In the genomic region with DNA sequence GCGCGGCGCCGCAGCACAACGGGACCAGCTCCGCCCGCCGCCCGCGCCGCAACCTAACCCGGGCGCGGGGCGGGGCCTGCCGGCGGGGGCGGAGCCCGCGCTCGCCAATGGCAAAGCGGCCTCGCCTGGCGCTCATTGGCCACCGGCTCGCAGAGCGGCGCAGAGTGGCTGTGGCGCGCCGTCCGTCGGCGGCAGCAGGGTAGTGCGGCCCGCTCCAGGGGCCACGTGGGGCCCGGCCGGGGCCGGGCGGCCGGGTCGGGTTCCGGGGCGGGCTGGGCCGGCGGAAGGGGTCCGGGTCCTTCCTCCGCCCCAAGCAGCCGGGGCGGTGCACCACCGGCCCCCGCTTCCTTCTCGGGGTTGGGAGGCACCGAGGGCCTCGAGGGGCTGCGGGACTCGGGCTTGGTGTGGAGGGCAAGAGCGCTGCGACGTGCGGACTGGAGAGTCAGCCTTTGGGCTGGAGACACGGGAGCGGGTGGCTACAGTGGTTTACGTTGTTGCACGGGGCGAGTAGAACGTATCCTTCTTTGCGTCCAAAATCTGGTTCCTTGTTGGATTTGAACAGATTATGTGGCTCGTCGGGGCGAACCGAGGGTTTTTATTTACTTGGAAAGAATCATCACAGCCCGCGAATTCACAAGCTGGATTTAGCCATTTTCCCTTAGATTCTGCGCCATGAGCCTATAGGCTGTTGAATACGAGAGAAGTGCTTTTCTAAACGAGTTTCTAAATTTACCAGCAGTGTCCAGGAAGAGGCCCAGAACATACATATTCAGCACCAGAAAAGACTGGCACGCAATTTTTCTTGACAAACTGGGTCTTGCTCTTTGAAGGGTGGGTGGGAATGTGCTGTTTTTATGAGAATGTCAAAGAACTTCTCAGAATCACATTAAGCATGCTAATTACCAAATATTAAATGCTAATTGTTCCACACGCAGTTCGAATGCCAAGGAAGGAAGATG, we compare ENCODE assay signal across 8 cellular contexts. TPM values are rescaled to one million over a fixed set of nuclear protein-coding genes. Genes with fewer than 3 reads are reported as not detected.
DNase-seq lines count a peak whose midpoint lies in the region; ATAC-seq, FAIRE-seq and TF ChIP-seq lines count a peak whose summit lies in the region.

A gene (minus strand): TSS at position 29 of the 959 bp plus-strand sequence. CDS start 75 bp downstream, outside the sequence.

- FAIRE-seq in bronchial epithelial cell (lab: Jason Lieb, UNC), result no peak

- H3K4me3 ChIP-seq in AG04449 (ENCODE audit: low read depth, low read length), result peak within 1 kb of the TSS; percentile 86
- H3K4me3 ChIP-seq in bronchial epithelial cell (ENCODE audit: low read depth, low read length), result peak within 1 kb of the TSS; percentile 98
- peak within 1 kb of the TSS; percentile 91 for H3K4me3 ChIP-seq in smooth muscle cell

- 2% methylated on average over 36 of the region's 81 CpGs for WGBS in smooth muscle cell (ENCODE audit: low lambda C conversion rate)

- H3K36me3 ChIP-seq in bronchial epithelial cell (ENCODE audit: control insufficient read depth, insufficient read depth, low read length) (peaks cover 21% of the 10 kb centered on the region), smooth muscle cell (ENCODE audit: low read depth) (no peaks in the 10 kb centered on the region)

- POLR2A ChIA-PET in AG04449 (lab: Yijun Ruan, JAX), result interaction anchor here (0.7 to 1.5 kb wide), 6 partner anchors 9 to 175 kb away, joined by 3 to 5 read pairs (median 4); no protein-coding TSS in a partner anchor
- POLR2A ChIA-PET in WTC11 (lab: Charles Lee), result interaction anchor here (0.5 to 1.0 kb wide), 4 partner anchors 39 to 310 kb away, joined by 3 read pairs; a partner anchor contains a TSS

- peaks cover 26% of the 10 kb centered on the region for H3K79me2 ChIP-seq in smooth muscle cell (ENCODE audit: low read depth)

- no peaks in the 10 kb centered on the region for H4K20me1 ChIP-seq in smooth muscle cell (ENCODE audit: low read depth)

- H3K36me3 Mint-ChIP-seq in WTC11, result peaks cover 25% of the 10 kb centered on the region

- TF ChIP-seq CTCF in AG04449 (IDR thresholded peaks at IDR 0.05; ENCODE audit: insufficient read depth, low read length, missing control alignments), result peak; percentile 69
- TF ChIP-seq CTCF in WTC11 (IDR thresholded peaks at IDR 0.05), result no peak
- peak; percentile 36 for TF ChIP-seq CTCF in bronchial epithelial cell (IDR thresholded peaks at IDR 0.05; ENCODE audit: insufficient read depth, low read length, severe bottlenecking)
- TF ChIP-seq CTCF in smooth muscle cell (IDR thresholded peaks at IDR 0.05; ENCODE audit: borderline replicate concordance, insufficient read depth, poor library complexity, severe bottlenecking), result peak; percentile 18

- H3K4me2 ChIP-seq in smooth muscle cell, result peak within 1 kb of the TSS; percentile 99

- ATAC-seq in GM18873 (IDR thresholded peaks at IDR 0.05; ENCODE audit: low FRiP score, unreplicated experiment) (peak; percentile 72), HG03135 (IDR thresholded peaks at IDR 0.05; ENCODE audit: unreplicated experiment) (peak; percentile 86), WTC11 (peak; percentile 95)

- H3K4me3 Mint-ChIP-seq in WTC11, result peak within 1 kb of the TSS; percentile 94

- H3K27ac Mint-ChIP-seq in WTC11, result peak within 1 kb of the TSS; percentile 94

- H3K9me3 Mint-ChIP-seq in WTC11, result no peaks in the 10 kb centered on the region

- peak within 1 kb of the TSS; percentile 14 for H3K27ac ChIP-seq in smooth muscle cell (ENCODE audit: low read depth)

- peaks cover 16% of the 10 kb centered on the region for H3K4me1 Mint-ChIP-seq in WTC11

- H3F3A ChIP-seq in smooth muscle cell (ENCODE audit: low read depth), result peaks cover 9% of the 10 kb centered on the region

- CTCF ChIA-PET in AG04449 (lab: Yijun Ruan, JAX), result interaction anchor here (0.6 to 4.2 kb wide), 13 partner anchors 8 to 585 kb away, joined by 3 to 45 read pairs (median 3); no protein-coding TSS in a partner anchor
- CTCF ChIA-PET in WTC11 (lab: Charles Lee), result interaction anchor here (0.6 to 3.3 kb wide), 5 partner anchors 9 to 43 kb away, joined by 3 to 67 read pairs (median 4); a partner anchor contains a TSS

- H3K9me3 ChIP-seq in smooth muscle cell (replicated peaks; ENCODE audit: low read depth), result no peaks in the 10 kb centered on the region

- H3K27me3 ChIP-seq in bronchial epithelial cell (ENCODE audit: control insufficient read depth, insufficient read depth, low read length) (no peaks in the 10 kb centered on the region), smooth muscle cell (ENCODE audit: low read depth) (no peaks in the 10 kb centered on the region)

- H2AFZ ChIP-seq in smooth muscle cell (ENCODE audit: low read depth), result peak within 1 kb of the TSS; percentile 81

- DNase-seq in AG04449 (ENCODE audit: low read depth, low spot score) (no peak), NCI-H2196 treated with DMSO at 0.1 percent for 48 hours (lab: John Stamatoyannopoulos, UW; ENCODE audit: unreplicated experiment) (peak; percentile 84), WTC11 (ENCODE audit: low spot score) (peak; percentile 93), bronchial epithelial cell (ENCODE audit: low read depth) (peak; percentile 77), iPS-NIHi7 (ENCODE audit: extremely low spot score) (peak; percentile 100), smooth muscle cell (lab: John Stamatoyannopoulos, UW; ENCODE audit: unreplicated experiment) (peak; percentile 61)

- no peaks in the 10 kb centered on the region for H3K27me3 Mint-ChIP-seq in WTC11 (ENCODE audit: low read depth)

- H3K9ac ChIP-seq in smooth muscle cell (ENCODE audit: low read depth), result peak within 1 kb of the TSS; percentile 62

- peaks cover 12% of the 10 kb centered on the region for H3K4me1 ChIP-seq in smooth muscle cell (ENCODE audit: low read depth)

TF ChIP-seq in WTC11, 78 proteins besides CTCF, POLR2A, EP300 and RAD21 (continues in another document):
- TF ChIP-seq, protein P1, sequence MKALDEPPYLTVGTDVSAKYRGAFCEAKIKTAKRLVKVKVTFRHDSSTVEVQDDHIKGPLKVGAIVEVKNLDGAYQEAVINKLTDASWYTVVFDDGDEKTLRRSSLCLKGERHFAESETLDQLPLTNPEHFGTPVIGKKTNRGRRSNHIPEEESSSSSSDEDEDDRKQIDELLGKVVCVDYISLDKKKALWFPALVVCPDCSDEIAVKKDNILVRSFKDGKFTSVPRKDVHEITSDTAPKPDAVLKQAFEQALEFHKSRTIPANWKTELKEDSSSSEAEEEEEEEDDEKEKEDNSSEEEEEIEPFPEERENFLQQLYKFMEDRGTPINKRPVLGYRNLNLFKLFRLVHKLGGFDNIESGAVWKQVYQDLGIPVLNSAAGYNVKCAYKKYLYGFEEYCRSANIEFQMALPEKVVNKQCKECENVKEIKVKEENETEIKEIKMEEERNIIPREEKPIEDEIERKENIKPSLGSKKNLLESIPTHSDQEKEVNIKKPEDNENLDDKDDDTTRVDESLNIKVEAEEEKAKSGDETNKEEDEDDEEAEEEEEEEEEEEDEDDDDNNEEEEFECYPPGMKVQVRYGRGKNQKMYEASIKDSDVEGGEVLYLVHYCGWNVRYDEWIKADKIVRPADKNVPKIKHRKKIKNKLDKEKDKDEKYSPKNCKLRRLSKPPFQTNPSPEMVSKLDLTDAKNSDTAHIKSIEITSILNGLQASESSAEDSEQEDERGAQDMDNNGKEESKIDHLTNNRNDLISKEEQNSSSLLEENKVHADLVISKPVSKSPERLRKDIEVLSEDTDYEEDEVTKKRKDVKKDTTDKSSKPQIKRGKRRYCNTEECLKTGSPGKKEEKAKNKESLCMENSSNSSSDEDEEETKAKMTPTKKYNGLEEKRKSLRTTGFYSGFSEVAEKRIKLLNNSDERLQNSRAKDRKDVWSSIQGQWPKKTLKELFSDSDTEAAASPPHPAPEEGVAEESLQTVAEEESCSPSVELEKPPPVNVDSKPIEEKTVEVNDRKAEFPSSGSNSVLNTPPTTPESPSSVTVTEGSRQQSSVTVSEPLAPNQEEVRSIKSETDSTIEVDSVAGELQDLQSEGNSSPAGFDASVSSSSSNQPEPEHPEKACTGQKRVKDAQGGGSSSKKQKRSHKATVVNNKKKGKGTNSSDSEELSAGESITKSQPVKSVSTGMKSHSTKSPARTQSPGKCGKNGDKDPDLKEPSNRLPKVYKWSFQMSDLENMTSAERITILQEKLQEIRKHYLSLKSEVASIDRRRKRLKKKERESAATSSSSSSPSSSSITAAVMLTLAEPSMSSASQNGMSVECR (CRISPR knock-in tag; IDR thresholded peaks at IDR 0.05; ENCODE audit: borderline replicate concordance), result no peak
- TF ChIP-seq NFATC4 (CRISPR knock-in tag; IDR thresholded peaks at IDR 0.05) (no peak), NFYB (CRISPR knock-in tag; conservative IDR thresholded peaks at IDR 0.05; ENCODE audit: low read depth) (peak; percentile 85), CREM (CRISPR knock-in tag; IDR thresholded peaks at IDR 0.05) (peak; percentile 62; the same call in 1 of the 2 replicates), ZNF671 (CRISPR knock-in tag; IDR thresholded peaks at IDR 0.05) (no peak)
- TF ChIP-seq, protein P2, sequence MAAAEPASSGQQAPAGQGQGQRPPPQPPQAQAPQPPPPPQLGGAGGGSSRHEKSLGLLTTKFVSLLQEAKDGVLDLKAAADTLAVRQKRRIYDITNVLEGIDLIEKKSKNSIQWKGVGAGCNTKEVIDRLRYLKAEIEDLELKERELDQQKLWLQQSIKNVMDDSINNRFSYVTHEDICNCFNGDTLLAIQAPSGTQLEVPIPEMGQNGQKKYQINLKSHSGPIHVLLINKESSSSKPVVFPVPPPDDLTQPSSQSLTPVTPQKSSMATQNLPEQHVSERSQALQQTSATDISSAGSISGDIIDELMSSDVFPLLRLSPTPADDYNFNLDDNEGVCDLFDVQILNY (CRISPR knock-in tag; IDR thresholded peaks at IDR 0.05), result peak; percentile 42; the same call in 1 of the 2 replicates
- TF ChIP-seq, protein P3, sequence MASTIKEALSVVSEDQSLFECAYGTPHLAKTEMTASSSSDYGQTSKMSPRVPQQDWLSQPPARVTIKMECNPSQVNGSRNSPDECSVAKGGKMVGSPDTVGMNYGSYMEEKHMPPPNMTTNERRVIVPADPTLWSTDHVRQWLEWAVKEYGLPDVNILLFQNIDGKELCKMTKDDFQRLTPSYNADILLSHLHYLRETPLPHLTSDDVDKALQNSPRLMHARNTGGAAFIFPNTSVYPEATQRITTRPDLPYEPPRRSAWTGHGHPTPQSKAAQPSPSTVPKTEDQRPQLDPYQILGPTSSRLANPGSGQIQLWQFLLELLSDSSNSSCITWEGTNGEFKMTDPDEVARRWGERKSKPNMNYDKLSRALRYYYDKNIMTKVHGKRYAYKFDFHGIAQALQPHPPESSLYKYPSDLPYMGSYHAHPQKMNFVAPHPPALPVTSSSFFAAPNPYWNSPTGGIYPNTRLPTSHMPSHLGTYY (CRISPR knock-in tag; IDR thresholded peaks at IDR 0.05), result no peak

RNA-seq across cellular contexts. Expression of the gene that starts here (rescaled TPM):
- total RNA-seq in WTC11 (2021), result 164 to 200 TPM (median 170 TPM) in 3 replicates
- total RNA-seq in bronchial epithelial cell, result 7.4 and 10.8 TPM in 2 replicates
- total RNA-seq in smooth muscle cell, result 30.7 and 43.9 TPM in 2 replicates
- 294 and 355 TPM in 2 replicates for polyA plus RNA-seq in smooth muscle cell
